ENCODE assay signal across 29 cellular contexts in the genomic region with DNA sequence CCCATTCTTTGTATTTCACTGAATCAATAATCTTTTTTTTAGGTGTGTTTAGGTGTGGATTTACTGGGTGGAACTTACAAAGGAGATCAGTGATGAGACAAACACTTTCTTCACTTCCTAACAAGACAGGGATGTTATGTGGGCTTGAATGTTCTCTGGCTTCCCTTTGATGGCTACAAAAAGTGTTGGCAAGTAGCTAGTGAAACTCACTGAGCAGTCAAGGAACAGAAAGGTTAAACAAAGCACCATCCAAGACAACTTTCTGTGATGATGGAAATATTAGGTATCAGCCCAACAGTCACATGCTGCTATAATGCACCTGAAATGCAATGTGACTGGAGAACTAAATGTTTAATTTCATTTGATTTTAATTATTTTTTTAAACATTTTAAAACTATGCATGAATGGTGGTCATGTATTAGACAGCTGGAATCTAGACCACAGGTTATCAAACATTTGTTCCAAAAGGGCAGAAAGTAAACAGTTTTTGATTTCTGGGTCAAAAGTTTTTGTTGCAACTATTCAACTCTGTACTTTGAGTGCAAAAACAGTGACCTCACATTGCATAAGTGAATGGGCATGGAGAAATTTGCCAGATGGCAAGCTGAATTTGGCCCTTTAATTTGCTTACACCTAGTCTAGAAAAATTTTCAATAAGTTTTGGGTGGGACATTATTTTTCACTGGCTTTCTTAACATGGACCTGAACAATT.
"Had no signal": no experiment of that assay in that cellular context is flagged by ENCODE, and none has a peak within 500 bp of the region (broad histone marks: within the 10 kb centered on the region; RNA-seq: fewer than 3 reads in every experiment).

No MANE protein-coding gene starts in this region.

- H3K4me1 ChIP-seq: adrenal gland, body of pancreas, esophagus muscularis mucosa, gastroesophageal sphincter had no signal

- H3K4me3 ChIP-seq: adrenal gland, body of pancreas, esophagus muscularis mucosa, gastroesophageal sphincter had no signal

- H3K36me3 ChIP-seq: adrenal gland, esophagus muscularis mucosa, gastroesophageal sphincter, WERI-Rb-1 had no signal

- DNase-seq: activated B cell treated with CpG ODN at 0.5 μM for 24 hours; activated CD4-positive, alpha-beta T cell treated with anti-CD3 and anti-CD28 coated beads for 48 hours; activated CD4-positive, alpha-beta T cell treated with anti-CD3 and anti-CD28 coated beads, Interleukin-2, amount 50 U/mL, for 1 hour; activated CD4-positive, alpha-beta T cell treated with anti-CD3 and anti-CD28 coated beads, Interleukin-2, amount 50 U/mL, for 48 hours; activated CD8-positive, alpha-beta memory T cell treated with anti-CD3 and anti-CD28 coated beads for 24 hours; activated CD8-positive, alpha-beta T cell treated with anti-CD3 and anti-CD28 coated beads for 36 hours; activated effector memory CD4-positive, alpha-beta T cell treated with Interleukin-2 at 50 U/mL for 16 hours; activated gamma-delta T cell treated with Interleukin-2 at 50 U/mL for 16 hours; activated naive CD4-positive, alpha-beta T cell treated with anti-CD3 and anti-CD28 coated beads, Interleukin-2, amount 50 U/mL, for 16 hours; activated naive CD4-positive, alpha-beta T cell treated with Interleukin-2 at 50 U/mL for 16 hours; activated T-cell treated with anti-CD3 and anti-CD28 coated beads, Interleukin-2, amount 50 U/mL, for 4 hours; adrenal gland; amygdala; aorta; body of pancreas; caudate nucleus; cortex of kidney; dermis blood vessel endothelial cell; effector CD4-positive, alpha-beta T cell; effector memory CD8-positive, alpha-beta T cell; erythroblast; foreskin melanocyte; T-helper 17 cell; T1000; WERI-Rb-1 had no signal

- H3K9me3 ChIP-seq: adrenal gland, body of pancreas, gastroesophageal sphincter had no signal

- H3K27me3 ChIP-seq: adrenal gland, body of pancreas, esophagus muscularis mucosa, gastroesophageal sphincter had no signal

- H3K27ac ChIP-seq: adrenal gland, body of pancreas, esophagus muscularis mucosa, gastroesophageal sphincter, WERI-Rb-1 had no signal

- ATAC-seq: activated CD4-positive, CD25-positive, alpha-beta regulatory T cell treated with anti-CD3 and anti-CD28 coated beads, Interleukin-2, amount 50 U/mL, for 24 hours; activated CD8-positive, alpha-beta T cell treated with anti-CD3 and anti-CD28 coated beads for 36 hours; activated T-cell treated with anti-CD3 and anti-CD28 coated beads, Interleukin-2, amount 50 U/mL, for 4 hours; activated T-helper 17 cell treated with anti-CD3 and anti-CD28 coated beads, Interleukin-2, amount 50 U/mL, for 72 hours; body of pancreas; effector memory CD8-positive, alpha-beta T cell; gastroesophageal sphincter; T-helper 17 cell had no signal
